17 cellular contexts compared by ENCODE assay signal in the genomic region with DNA sequence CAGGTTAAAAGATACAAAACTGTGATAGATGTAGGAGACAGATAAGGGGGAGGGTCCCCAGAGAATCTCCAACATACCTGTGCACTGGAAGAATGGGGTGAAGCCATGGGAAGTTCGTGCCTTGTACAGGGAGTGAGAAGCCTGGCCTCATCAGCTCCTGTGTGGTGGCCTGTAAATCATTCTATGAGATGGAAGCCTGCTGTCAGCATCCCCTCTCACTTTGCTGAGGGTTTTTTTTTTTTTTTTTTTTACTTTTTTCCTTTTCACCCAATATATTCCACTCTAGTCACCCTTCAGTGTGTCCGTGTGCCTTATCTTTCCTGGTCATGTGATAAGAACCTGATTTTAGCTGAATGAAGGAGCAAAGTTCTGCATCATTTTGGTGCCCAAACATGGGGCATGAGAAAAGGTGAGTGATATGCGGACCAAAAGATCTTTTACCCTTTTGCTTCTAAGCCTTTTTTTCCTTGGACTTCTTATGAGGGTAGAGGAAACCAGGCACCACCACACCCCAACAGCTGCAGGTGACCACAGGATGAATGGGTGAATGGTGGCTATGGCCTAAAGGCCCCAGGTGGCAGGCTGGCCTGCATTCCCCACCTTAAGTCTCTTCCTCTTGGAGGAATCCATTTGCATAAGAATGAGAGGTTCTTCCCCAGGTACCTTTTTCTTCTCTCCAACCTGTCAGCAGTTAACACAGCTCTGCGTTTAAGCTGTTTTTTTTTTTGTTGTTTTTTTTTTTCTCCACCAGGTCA.
DNase-seq lines count a peak whose midpoint lies in the region; ATAC-seq and TF ChIP-seq lines count a peak whose summit lies in the region.
"Had no signal": no experiment of that assay in that cellular context is flagged by ENCODE, and none has a peak within 500 bp of the region (broad histone marks: within the 10 kb centered on the region; RNA-seq: fewer than 3 reads in every experiment).

No MANE protein-coding gene starts in this region.

- H2BK15ac ChIP-seq in neuronal stem cell (ENCODE audit: low read length): no peak overlapping the region

- no peak overlapping the region for H3K4me2 ChIP-seq in GM23338
- H3K4me2 ChIP-seq in neuronal stem cell (ENCODE audit: insufficient read depth, low read length, poor library complexity, severe bottlenecking): no peak overlapping the region

- no peak overlapping the region; the same call in 1 of the 2 replicates for H3K27ac Mint-ChIP-seq in GM23338
- H3K27ac Mint-ChIP-seq in naive thymus-derived CD8-positive, alpha-beta T cell: no peak overlapping the region
- H3K27ac Mint-ChIP-seq: B cell had no signal

- H3K79me1 ChIP-seq in neuronal stem cell (ENCODE audit: low read depth, low read length): no peaks in the 10 kb centered on the region

- no peaks in the 10 kb centered on the region for H3K27me3 ChIP-seq in GM23338 (ENCODE audit: insufficient read depth)
- no peaks in the 10 kb centered on the region for H3K27me3 ChIP-seq in NT2/D1 (ENCODE audit: insufficient read depth, insufficient read length)
- H3K27me3 ChIP-seq in neuronal stem cell (ENCODE audit: control insufficient read depth in 3 of 3, insufficient read depth in 3 of 3, low read depth in 1 of 3, low read length in 3 of 3): no peaks in the 10 kb centered on the region

- ATAC-seq in GM23338 (peak; percentile 96), GM18868 (IDR thresholded peaks at IDR 0.05; ENCODE audit: unreplicated experiment) (no peak)
- no peak for ATAC-seq in naive thymus-derived CD8-positive, alpha-beta T cell

- no peak overlapping the region for H3K4me3 Mint-ChIP-seq in GM23338
- H3K4me3 Mint-ChIP-seq in naive thymus-derived CD8-positive, alpha-beta T cell: no peak overlapping the region
- H3K4me3 Mint-ChIP-seq: B cell; CD4-positive, CD25-positive, alpha-beta regulatory T cell had no signal

- no peak overlapping the region for H2AFZ ChIP-seq in GM23338
- peak overlapping the region; percentile 64 for H2AFZ ChIP-seq in neuronal stem cell (ENCODE audit: low read length)

- WGBS in neuronal stem cell (ENCODE audit: extremely low coverage in 2 of 2, insufficient read length in 2 of 2, insufficient replicate concordance in 1 of 2), 2 donors: no CpG with 5 or more reads among the region's 4 CpGs

- H3K9ac ChIP-seq in NT2/D1 (ENCODE audit: insufficient read length, low read depth) (no peak overlapping the region), neuronal stem cell (ENCODE audit: low read depth, low read length, poor library complexity) (no peak overlapping the region)

- TF ChIP-seq CTCF in GM23338 (conservative IDR thresholded peaks at IDR 0.05; ENCODE audit: low read depth in 2 of 2): no peak

- peaks cover 15% of the 10 kb centered on the region for H3K9me3 Mint-ChIP-seq in GM23338
- peaks cover 0 to 19% (median 7%) of the 10 kb centered on the region in 9 donors for H3K9me3 Mint-ChIP-seq in naive thymus-derived CD8-positive, alpha-beta T cell

- H2BK120ac ChIP-seq in neuronal stem cell (ENCODE audit: low read depth, low read length): no peak overlapping the region

- no peak overlapping the region for H2AK5ac ChIP-seq in neuronal stem cell (ENCODE audit: low read depth, low read length)

- peaks cover 32% of the 10 kb centered on the region for H3K36me3 Mint-ChIP-seq in GM23338 (ENCODE audit: low read depth)
- H3K36me3 Mint-ChIP-seq in naive thymus-derived CD8-positive, alpha-beta T cell: no peaks in the 10 kb centered on the region
- H3K36me3 Mint-ChIP-seq: CD4-positive, CD25-positive, alpha-beta regulatory T cell had no signal

- peak; percentile 81 for DNase-seq in GM23338 (ENCODE audit: low spot score)
- DNase-seq in NT2/D1 (ENCODE audit: low read depth, low spot score): peak; percentile 23
- DNase-seq in iPS DF 19.7 (ENCODE audit: low read depth, low spot score): peak; percentile 83
- no peak for DNase-seq in neuronal stem cell (ENCODE audit: low spot score)
- DNase-seq in dedifferentiated amniotic fluid mesenchymal stem cell (ENCODE audit: extremely low spot score): no peak
- DNase-seq in naive thymus-derived CD8-positive, alpha-beta T cell: no peak
- DNase-seq in activated CD4-positive, alpha-beta T cell treated with anti-CD3 and anti-CD28 coated beads, Interleukin-2, amount 50 U/mL, for 1 hour: no peak
- DNase-seq: CD4-positive, CD25-positive, alpha-beta regulatory T cell; HCEC 1CT; NCI-H1105; NCI-H2081; NCI-H2171 treated with DMSO at 0.1 percent for 48 hours; NCI-H446; Right ventricle myocardium superior had no signal

- POLR2A ChIA-PET in naive thymus-derived CD8-positive, alpha-beta T cell (lab: Charles Lee): interaction anchor here (0.6 kb wide), 1 partner anchor 435 kb away, joined by 4 read pairs; no protein-coding TSS in a partner anchor

- peaks cover 4% of the 10 kb centered on the region for H3K27me3 Mint-ChIP-seq in GM23338 (ENCODE audit: insufficient read depth, low read depth, poor library complexity)
- no peaks in the 10 kb centered on the region for H3K27me3 Mint-ChIP-seq in naive thymus-derived CD8-positive, alpha-beta T cell
- H3K27me3 Mint-ChIP-seq: B cell; CD4-positive, CD25-positive, alpha-beta regulatory T cell had no signal

- no peak overlapping the region for H3K14ac ChIP-seq in neuronal stem cell (ENCODE audit: low read length)

- no peak overlapping the region for H2BK5ac ChIP-seq in neuronal stem cell (ENCODE audit: low read length)

- peaks cover 12% of the 10 kb centered on the region for H3K4me1 Mint-ChIP-seq in GM23338
- no peaks in the 10 kb centered on the region for H3K4me1 Mint-ChIP-seq in naive thymus-derived CD8-positive, alpha-beta T cell
- H3K4me1 Mint-ChIP-seq: B cell; CD4-positive, CD25-positive, alpha-beta regulatory T cell had no signal

- no peaks in the 10 kb centered on the region for H3K79me2 ChIP-seq in GM23338 (replicated peaks; ENCODE audit: insufficient read depth)

- no peak overlapping the region for H3K4ac ChIP-seq in neuronal stem cell (ENCODE audit: low read length)

- H2BK12ac ChIP-seq in neuronal stem cell (ENCODE audit: low read length): no peak overlapping the region

- no peak overlapping the region for H3K18ac ChIP-seq in neuronal stem cell (ENCODE audit: low read length)

- H3K27ac ChIP-seq in GM23338 (ENCODE audit: low read depth) (no peak overlapping the region), neuronal stem cell (replicated peaks; ENCODE audit: low read length) (no peak overlapping the region)

- H3K4me3 ChIP-seq in GM23338: no peak overlapping the region
- no peak overlapping the region for H3K4me3 ChIP-seq in NT2/D1 (ENCODE audit: insufficient read length, low read depth)
- H3K4me3 ChIP-seq in neuronal stem cell (ENCODE audit: low read length in 2 of 2): no peak overlapping the region

- H3K9me3 ChIP-seq in NT2/D1 (ENCODE audit: insufficient read depth, low read length): 0 out of 2 replicates have a peak, but pooled peaks cover 4% of the 10 kb centered on the region
- H3K9me3 ChIP-seq in neuronal stem cell (replicated peaks in 1 of 2; ENCODE audit: control insufficient read depth in 2 of 2, insufficient read depth in 1 of 2, low read depth in 1 of 2, low read length in 2 of 2): no peaks in the 10 kb centered on the region
- H3K9me3 ChIP-seq: Caco-2 had no signal

- no peaks in the 10 kb centered on the region for H4K20me1 ChIP-seq in GM23338 (replicated peaks; ENCODE audit: insufficient read depth)

- H3K9me2 ChIP-seq in GM23338 (ENCODE audit: insufficient read depth): peaks cover 14% of the 10 kb centered on the region

- no peaks in the 10 kb centered on the region for H3F3A ChIP-seq in GM23338 (replicated peaks; ENCODE audit: low read depth)

- H3K36me3 ChIP-seq in GM23338 (ENCODE audit: insufficient read depth) (no peaks in the 10 kb centered on the region), NT2/D1 (ENCODE audit: insufficient read depth, insufficient read length, low read length) (no peaks in the 10 kb centered on the region), neuronal stem cell (replicated peaks in 1 of 2; ENCODE audit: control insufficient read depth in 2 of 2, insufficient read depth in 2 of 2, low read length in 2 of 2) (no peaks in the 10 kb centered on the region)

- H3K4me1 ChIP-seq in GM23338 (ENCODE audit: insufficient read depth) (peaks cover 8% of the 10 kb centered on the region; the same call in 1 of the 2 replicates), NT2/D1 (ENCODE audit: insufficient read depth, insufficient read length) (no peaks in the 10 kb centered on the region), neuronal stem cell (ENCODE audit: control insufficient read depth in 2 of 2, insufficient read depth in 1 of 2, low read depth in 1 of 2, low read length in 2 of 2) (no peaks in the 10 kb centered on the region)

- H4K91ac ChIP-seq in neuronal stem cell (ENCODE audit: low read depth, low read length, poor library complexity): no peak overlapping the region

- no peak overlapping the region for H3K23ac ChIP-seq in neuronal stem cell (ENCODE audit: low read depth, low read length, poor library complexity)

- H4K8ac ChIP-seq in neuronal stem cell (ENCODE audit: low read depth, low read length): no peak overlapping the region

TF ChIP-seq in GM23338, 12 proteins besides CTCF, POLR2A, EP300 and RAD21 (continues in another document):
- TF ChIP-seq ZNF114 (CRISPR knock-in tag; IDR thresholded peaks at IDR 0.05): peak; percentile 98

Comparison
In these comparisons a context has a peak if more than half of its experiments do, and no peak if none do; other contexts are left out.
1. DNase-seq: peak in GM23338 (single experiment), NT2/D1 (single experiment) and iPS DF 19.7 (single experiment); none in neuronal stem cell (single experiment), dedifferentiated amniotic fluid mesenchymal stem cell (single experiment), naive thymus-derived CD8-positive, alpha-beta T cell (0 of 10) and activated CD4-positive, alpha-beta T cell treated with anti-CD3 and anti-CD28 coated beads, Interleukin-2, amount 50 U/mL, for 1 hour (single experiment).